14 cellular contexts compared by ENCODE assay signal in the genomic region with DNA sequence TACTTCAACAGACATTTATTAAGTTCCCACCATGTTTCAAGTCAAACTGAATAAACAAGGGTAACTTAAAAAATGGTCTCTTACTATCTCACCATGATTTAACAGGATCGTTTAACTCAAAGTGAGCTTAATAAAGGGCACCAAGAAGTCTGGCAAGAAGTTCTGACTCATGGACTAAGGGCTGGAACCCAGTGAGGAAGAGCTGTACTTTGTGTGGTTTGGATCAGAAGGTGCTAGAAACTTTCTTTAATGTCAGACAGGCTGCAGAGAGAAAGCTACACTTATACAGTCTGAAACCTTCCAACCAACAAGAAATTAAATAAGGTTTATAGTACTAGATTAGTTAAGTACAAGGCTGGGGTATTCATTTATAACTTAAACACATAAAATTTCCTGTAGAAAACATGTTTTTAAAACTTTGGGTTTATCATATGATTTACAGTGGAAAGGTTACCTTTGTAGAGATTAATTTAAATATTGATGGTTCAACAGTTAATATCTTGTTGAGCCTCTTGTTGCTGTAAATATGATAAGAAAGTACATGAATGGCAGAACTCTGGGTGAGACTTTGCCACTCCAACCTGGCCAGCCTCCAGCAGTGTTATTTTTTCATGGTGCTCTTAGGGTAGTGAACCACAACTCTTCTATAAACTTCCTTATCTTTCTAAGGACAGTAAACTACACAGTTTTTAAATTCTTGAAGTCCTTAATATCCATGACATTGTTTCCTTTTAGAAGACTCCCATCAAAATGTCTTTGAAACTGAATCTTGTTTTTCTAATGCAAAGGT.
DNase-seq lines count a peak whose midpoint lies in the region; ATAC-seq, FAIRE-seq and TF ChIP-seq lines count a peak whose summit lies in the region.
"Had no signal": no experiment of that assay in that cellular context is flagged by ENCODE, and none has a peak within 500 bp of the region (broad histone marks: within the 10 kb centered on the region; RNA-seq: fewer than 3 reads in every experiment).

No MANE protein-coding gene starts in this region.

- intact Hi-C loops in activated CD4-positive, alpha-beta T cell treated with anti-CD3 and anti-CD28 coated beads for 36 hours (cut with DNase I, micrococcal nuclease), result loop anchor here in 1 of 2 experiments (2.0 to 10.0 kb wide), 2 partner anchors 202 to 448 kb away; partner anchors contain the start of gene PJA2

- no peak overlapping the region for H3K4me2 ChIP-seq in MM.1S (ENCODE audit: low read depth, low read length)

- H3K36me3 ChIP-seq in MM.1S (replicated peaks; ENCODE audit: insufficient read depth, low read length) (peaks cover 49% of the 10 kb centered on the region), small intestine (ENCODE audit: control insufficient read depth in 2 of 2, insufficient read depth in 2 of 2, low read length in 2 of 2) (peaks cover 7 to 9% of the 10 kb centered on the region in 2 donors)

- CTCF ChIA-PET in activated CD4-positive, alpha-beta T cell treated with anti-CD3 and anti-CD28 coated beads for 36 hours (lab: Charles Lee), result interaction anchor here (0.6 to 1.4 kb wide), 4 partner anchors 9 to 1757 kb away, joined by 3 to 4 read pairs (median 4); no protein-coding TSS in a partner anchor

- peaks cover 61% of the 10 kb centered on the region for H3K36me3 Mint-ChIP-seq in activated CD4-positive, alpha-beta T cell treated with anti-CD3 and anti-CD28 coated beads for 36 hours (ENCODE audit: low read depth)

- H3K4me3 Mint-ChIP-seq in activated CD4-positive, alpha-beta T cell treated with anti-CD3 and anti-CD28 coated beads for 36 hours, result no peak overlapping the region
- H3K4me3 Mint-ChIP-seq: nephron had no signal

- H3K27me3 ChIP-seq in MM.1S (replicated peaks; ENCODE audit: insufficient read depth, low read length) (no peaks in the 10 kb centered on the region), small intestine (ENCODE audit: control insufficient read depth in 2 of 2, insufficient read depth in 2 of 2, low read length in 2 of 2) (no peaks in the 10 kb centered on the region)
- H3K27me3 ChIP-seq: tibial nerve had no signal

- peak overlapping the region; percentile 97; the same call in 1 of the 2 replicates for H3K27ac ChIP-seq in MM.1S (ENCODE audit: low read length)
- H3K27ac ChIP-seq in small intestine (ENCODE audit: low read depth in 1 of 2, low read length in 1 of 2), result no peak overlapping the region
- H3K27ac ChIP-seq: tibial nerve had no signal

- peak; percentile 88 for ATAC-seq in activated CD4-positive, alpha-beta T cell treated with anti-CD3 and anti-CD28 coated beads for 36 hours
- ATAC-seq in GM18520 (IDR thresholded peaks at IDR 0.05; ENCODE audit: unreplicated experiment) (no peak), HG03442 (IDR thresholded peaks at IDR 0.05; ENCODE audit: unreplicated experiment) (no peak)
- ATAC-seq: left cardiac atrium had no signal

- no peak overlapping the region for H3K9ac ChIP-seq in MM.1S (ENCODE audit: low read length)

- peak; percentile 26 for FAIRE-seq in small intestine (lab: Jason Lieb, UNC)

- POLR2A ChIA-PET in activated CD4-positive, alpha-beta T cell treated with anti-CD3 and anti-CD28 coated beads for 36 hours (lab: Charles Lee), result no interaction called here

- peaks cover 73% of the 10 kb centered on the region for H3K4me1 Mint-ChIP-seq in activated CD4-positive, alpha-beta T cell treated with anti-CD3 and anti-CD28 coated beads for 36 hours

- peaks cover 69% of the 10 kb centered on the region for H3F3A ChIP-seq in MM.1S (ENCODE audit: insufficient read depth, low read length)

- no peak overlapping the region for H2AFZ ChIP-seq in MM.1S (ENCODE audit: low read length)

- H3K4me1 ChIP-seq in MM.1S (ENCODE audit: low read length), result peaks cover 86% of the 10 kb centered on the region
- peaks cover 0 to 3% of the 10 kb centered on the region in 2 donors for H3K4me1 ChIP-seq in small intestine (ENCODE audit: control insufficient read depth in 2 of 2, insufficient read depth in 1 of 2, low read depth in 1 of 2, low read length in 1 of 2)
- H3K4me1 ChIP-seq: tibial nerve had no signal

- H3K4me3 ChIP-seq in MM.1S (ENCODE audit: low read length) (no peak overlapping the region), choroid plexus epithelial cell (ENCODE audit: low read depth, low read length) (no peak overlapping the region), small intestine (ENCODE audit: low read depth in 1 of 2, low read length in 2 of 2) (no peak overlapping the region)
- H3K4me3 ChIP-seq: tibial nerve had no signal

- 40 to 71% (median 44%) methylated on average over 1 of the region's 1 CpG for WGBS in small intestine, 3 donors

- DNase-seq in activated CD4-positive, alpha-beta T cell treated with anti-CD3 and anti-CD28 coated beads for 36 hours, result no peak
- no peak for DNase-seq in activated CD4-positive, alpha-beta T cell treated with anti-CD3 and anti-CD28 coated beads, Interleukin-2, amount 50 U/mL, for 4 hours
- DNase-seq in MM.1S (no peak), choroid plexus epithelial cell (ENCODE audit: low read depth) (peak; percentile 66), small intestine (peak; percentile 72), iPS-NIHi11 (ENCODE audit: low spot score) (no peak)
- DNase-seq: 8988T; activated CD8-positive, alpha-beta memory T cell treated with anti-CD3 and anti-CD28 coated beads for 24 hours; anterior cingulate cortex; left cardiac atrium had no signal

- H3K9me2 ChIP-seq in MM.1S (replicated peaks; ENCODE audit: insufficient read depth, low read length), result no peaks in the 10 kb centered on the region

- H3K79me2 ChIP-seq in MM.1S (ENCODE audit: low read length), result peaks cover 44% of the 10 kb centered on the region

- peaks cover 8% of the 10 kb centered on the region for H3K9me3 Mint-ChIP-seq in activated CD4-positive, alpha-beta T cell treated with anti-CD3 and anti-CD28 coated beads for 36 hours (ENCODE audit: low read depth)
- H3K9me3 Mint-ChIP-seq: nephron had no signal

- no peaks in the 10 kb centered on the region for H3K9me3 ChIP-seq in MM.1S (replicated peaks; ENCODE audit: insufficient read depth, low read length)
- no peaks in the 10 kb centered on the region for H3K9me3 ChIP-seq in small intestine (ENCODE audit: control insufficient read depth, low read depth)
- H3K9me3 ChIP-seq: tibial nerve had no signal

- H4K20me1 ChIP-seq in MM.1S (ENCODE audit: insufficient read depth, low read length), result no peaks in the 10 kb centered on the region

- TF ChIP-seq CTCF in MM.1S (IDR thresholded peaks at IDR 0.05; ENCODE audit: low read length) (no peak), choroid plexus epithelial cell (conservative IDR thresholded peaks at IDR 0.05; ENCODE audit: low read depth, low read length) (no peak)

- H3K27ac Mint-ChIP-seq in activated CD4-positive, alpha-beta T cell treated with anti-CD3 and anti-CD28 coated beads for 36 hours, result peak overlapping the region; percentile 53

- no peaks in the 10 kb centered on the region for H3K27me3 Mint-ChIP-seq in activated CD4-positive, alpha-beta T cell treated with anti-CD3 and anti-CD28 coated beads for 36 hours

Comparison
In these comparisons a context has a peak if more than half of its experiments do, and no peak if none do; other contexts are left out.
1. DNase-seq: peak in choroid plexus epithelial cell (single experiment) and small intestine (single experiment); none in activated CD4-positive, alpha-beta T cell treated with anti-CD3 and anti-CD28 coated beads for 36 hours (single experiment), activated CD4-positive, alpha-beta T cell treated with anti-CD3 and anti-CD28 coated beads, Interleukin-2, amount 50 U/mL, for 4 hours (0 of 2), MM.1S (single experiment) and iPS-NIHi11 (single experiment).